In the genomic region with DNA sequence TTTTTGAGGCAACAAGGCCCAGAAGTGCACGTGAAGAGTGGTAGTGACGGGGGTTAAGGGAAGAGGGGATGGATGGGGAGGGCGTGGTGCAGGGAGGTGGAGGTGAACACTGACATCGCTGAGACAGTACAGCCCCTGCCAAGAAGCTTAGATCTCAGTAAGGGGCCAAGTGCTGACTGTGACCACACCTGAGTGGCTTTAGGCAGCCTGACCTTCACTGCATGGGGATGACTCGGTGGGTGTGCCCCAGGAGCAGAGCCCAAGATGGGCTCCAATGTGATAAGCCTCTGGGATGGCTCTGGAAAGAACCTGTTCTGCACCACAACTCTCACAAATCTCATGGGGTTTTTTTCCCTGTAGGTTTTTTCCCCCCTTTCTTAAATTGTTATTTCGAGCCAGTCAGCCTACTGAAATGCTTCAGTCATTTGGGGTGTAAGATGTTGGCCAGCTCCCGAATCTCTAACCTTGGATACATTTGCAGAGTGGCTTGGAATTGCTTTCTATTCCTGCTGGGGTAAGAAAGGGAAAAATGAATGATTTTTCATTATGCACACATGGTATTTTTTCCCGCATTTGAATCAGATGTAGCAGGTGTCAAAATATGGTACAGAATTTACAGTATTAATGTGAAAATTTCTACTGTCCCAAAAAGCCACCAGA, we compare ENCODE assay signal across 16 cellular contexts. TPM values are rescaled to one million over a fixed set of nuclear protein-coding genes. Genes with fewer than 3 reads are reported as not detected.
DNase-seq lines count a peak whose midpoint lies in the region; ATAC-seq and TF ChIP-seq lines count a peak whose summit lies in the region.
"Had no signal": no experiment of that assay in that cellular context is flagged by ENCODE, and none has a peak within 500 bp of the region (broad histone marks: within the 10 kb centered on the region; RNA-seq: fewer than 3 reads in every experiment).

No MANE protein-coding gene starts in this region.

- H3K9me2 ChIP-seq in GM23338 (ENCODE audit: insufficient read depth) (no peaks in the 10 kb centered on the region), SK-N-SH (no peaks in the 10 kb centered on the region), Karpas-422 (replicated peaks; ENCODE audit: insufficient read depth, low read length) (no peaks in the 10 kb centered on the region)

- no peak for TF ChIP-seq EP300 in SK-N-SH (IDR thresholded peaks at IDR 0.05; ENCODE audit: borderline replicate concordance in 1 of 2, low read depth in 1 of 2, low read length in 1 of 2)

- peaks cover 13% of the 10 kb centered on the region for H3K27me3 Mint-ChIP-seq in GM23338 (ENCODE audit: insufficient read depth, low read depth, poor library complexity)
- peaks cover 4% of the 10 kb centered on the region for H3K27me3 Mint-ChIP-seq in endothelial cell (ENCODE audit: unreplicated experiment)
- H3K27me3 Mint-ChIP-seq: CD4-positive, alpha-beta T cell had no signal

- H3K4me3 ChIP-seq in GM23338 (no peak overlapping the region), SK-N-SH (ENCODE audit: low read depth in 2 of 2, low read length in 1 of 2) (no peak overlapping the region), Karpas-422 (ENCODE audit: low read length) (no peak overlapping the region)
- H3K4me3 ChIP-seq: K562, SJSA1 had no signal

- POLR2A ChIA-PET in SK-N-SH (lab: Yijun Ruan, JAX) = no interaction called here

- H4K20me1 ChIP-seq in GM23338 (replicated peaks; ENCODE audit: insufficient read depth) (no peaks in the 10 kb centered on the region), SK-N-SH (ENCODE audit: insufficient read depth) (no peaks in the 10 kb centered on the region), Karpas-422 (ENCODE audit: insufficient read depth, low read depth, low read length) (no peaks in the 10 kb centered on the region)

- peaks cover 18% of the 10 kb centered on the region for H3K4me1 ChIP-seq in GM23338 (ENCODE audit: insufficient read depth)
- peaks cover 0 to 6% of the 10 kb centered on the region in 2 experiments; a peak in 1 of 4 replicates for H3K4me1 ChIP-seq in SK-N-SH (ENCODE audit: control insufficient read depth in 1 of 2, insufficient read depth in 2 of 2, low read depth in 1 of 2, low read length in 1 of 2)
- peaks cover 48% of the 10 kb centered on the region for H3K4me1 ChIP-seq in Karpas-422 (ENCODE audit: low read length)
- H3K4me1 ChIP-seq: SJSA1 had no signal

- TF ChIP-seq CTCF in GM23338 (conservative IDR thresholded peaks at IDR 0.05; ENCODE audit: low read depth in 2 of 2) = no peak
- TF ChIP-seq CTCF in endothelial cell (IDR thresholded peaks at IDR 0.05; ENCODE audit: unreplicated experiment) = no peak
- no peak for TF ChIP-seq CTCF in SK-N-SH (IDR thresholded peaks at IDR 0.05)

- ATAC-seq in GM23338 = peak; percentile 14; the same call in 1 of the 3 replicates
- ATAC-seq: K562 had no signal

- H3K36me3 Mint-ChIP-seq in GM23338 (ENCODE audit: low read depth) (no peaks in the 10 kb centered on the region), endothelial cell (ENCODE audit: low read depth, unreplicated experiment) (no peaks in the 10 kb centered on the region)

- CTCF ChIA-PET in SK-N-SH (lab: Yijun Ruan, JAX) = interaction anchor here (5.6 kb wide), 1 partner anchor 10 kb away, joined by 26 read pairs; no protein-coding TSS in a partner anchor

- no peak for TF ChIP-seq RAD21 in SK-N-SH (IDR thresholded peaks at IDR 0.05; ENCODE audit: low read length)

- DNase-seq in G401 (ENCODE audit: low spot score) (peak; percentile 75), GM23338 (ENCODE audit: low spot score) (no peak), NCI-H69 (lab: John Stamatoyannopoulos, UW) (peak; percentile 93), kidney tubule cell (ENCODE audit: low spot score) (peak; percentile 20), occipital lobe (lab: John Stamatoyannopoulos, UW) (no peak), endothelial cell (ENCODE audit: low spot score) (no peak), SK-N-SH (no peak), Karpas-422 (no peak)
- DNase-seq: Caco-2; CD4-positive, alpha-beta T cell; GF-D8; NCI-H1105 treated with DMSO at 0.1 percent for 48 hours; NCI-H187; NCI-H2227 treated with DMSO at 0.1 percent for 48 hours had no signal

- H3F3A ChIP-seq in GM23338 (replicated peaks; ENCODE audit: low read depth) = no peaks in the 10 kb centered on the region
- H3F3A ChIP-seq in SK-N-SH (replicated peaks; ENCODE audit: insufficient read depth) = no peaks in the 10 kb centered on the region

- 0 out of 2 replicates have a peak overlapping the region, but pooled peaks have one; percentile 8 for H3K27ac Mint-ChIP-seq in GM23338
- no peak overlapping the region for H3K27ac Mint-ChIP-seq in endothelial cell (ENCODE audit: unreplicated experiment)
- H3K27ac Mint-ChIP-seq: CD4-positive, alpha-beta T cell had no signal

- H2AFZ ChIP-seq in GM23338 = no peak overlapping the region
- no peak overlapping the region for H2AFZ ChIP-seq in SK-N-SH (ENCODE audit: low read depth)
- no peak overlapping the region for H2AFZ ChIP-seq in Karpas-422 (ENCODE audit: low read length)

- in situ Hi-C loops in G401 (cut with HindIII; ENCODE audit: low sequenced_read_pairs) = no loop called here

- H3K9me3 Mint-ChIP-seq in GM23338 (no peaks in the 10 kb centered on the region), endothelial cell (ENCODE audit: unreplicated experiment) (no peaks in the 10 kb centered on the region)
- H3K9me3 Mint-ChIP-seq: CD4-positive, alpha-beta T cell had no signal

- no peaks in the 10 kb centered on the region for H3K36me3 ChIP-seq in GM23338 (ENCODE audit: insufficient read depth)
- no peaks in the 10 kb centered on the region for H3K36me3 ChIP-seq in SK-N-SH (replicated peaks in 1 of 2; ENCODE audit: control insufficient read depth in 1 of 2, insufficient read depth in 2 of 2, low read length in 1 of 2)
- H3K36me3 ChIP-seq in Karpas-422 (ENCODE audit: insufficient read depth, low read length) = no peaks in the 10 kb centered on the region
- H3K36me3 ChIP-seq: SJSA1 had no signal

- H3K9ac ChIP-seq in SK-N-SH = no peak overlapping the region
- no peak overlapping the region for H3K9ac ChIP-seq in Karpas-422 (ENCODE audit: low read length)

- H3K4me3 Mint-ChIP-seq in GM23338 (no peak overlapping the region), endothelial cell (ENCODE audit: unreplicated experiment) (no peak overlapping the region)
- H3K4me3 Mint-ChIP-seq: CD4-positive, alpha-beta T cell had no signal

- no peaks in the 10 kb centered on the region for H3K9me3 ChIP-seq in SK-N-SH
- H3K9me3 ChIP-seq in Karpas-422 (ENCODE audit: low read length) = no peaks in the 10 kb centered on the region
- H3K9me3 ChIP-seq: Caco-2, SJSA1 had no signal

- H3K79me2 ChIP-seq in GM23338 (replicated peaks; ENCODE audit: insufficient read depth) = no peaks in the 10 kb centered on the region
- no peaks in the 10 kb centered on the region for H3K79me2 ChIP-seq in SK-N-SH (ENCODE audit: insufficient read depth)
- H3K79me2 ChIP-seq in Karpas-422 (ENCODE audit: low read length) = no peaks in the 10 kb centered on the region

- no peak overlapping the region for H3K27ac ChIP-seq in GM23338 (ENCODE audit: low read depth)
- H3K27ac ChIP-seq in SK-N-SH (ENCODE audit: low read depth in 2 of 2, low read length in 1 of 2) = no peak overlapping the region
- no peak overlapping the region for H3K27ac ChIP-seq in Karpas-422 (ENCODE audit: low read length)
- H3K27ac ChIP-seq: SJSA1 had no signal

- WGBS in SK-N-SH (ENCODE audit: low lambda C conversion rate) = 80% methylated on average over 7 of the region's 8 CpGs

- H3K4me1 Mint-ChIP-seq in GM23338 (peaks cover 53% of the 10 kb centered on the region), endothelial cell (ENCODE audit: unreplicated experiment) (peaks cover 6% of the 10 kb centered on the region)

- H3K4me2 ChIP-seq in GM23338 (no peak overlapping the region), SK-N-SH (no peak overlapping the region), Karpas-422 (ENCODE audit: low read depth, low read length, poor library complexity, severe bottlenecking) (no peak overlapping the region)

- no peaks in the 10 kb centered on the region for H3K27me3 ChIP-seq in GM23338 (ENCODE audit: insufficient read depth)
- H3K27me3 ChIP-seq in SK-N-SH (ENCODE audit: insufficient read depth) = peaks cover 13% of the 10 kb centered on the region; the same call in 1 of the 2 replicates
- H3K27me3 ChIP-seq in Karpas-422 (ENCODE audit: low read length) = no peaks in the 10 kb centered on the region

TF ChIP-seq in GM23338, 12 proteins besides CTCF, POLR2A, EP300 and RAD21 (continues in another document):
- TF ChIP-seq JUNB (IDR thresholded peaks at IDR 0.05; ENCODE audit: unreplicated experiment) = no peak
- no peak for TF ChIP-seq ZNF331 (CRISPR knock-in tag; IDR thresholded peaks at IDR 0.05; ENCODE audit: low read depth)
- TF ChIP-seq NANOG (IDR thresholded peaks at IDR 0.05; ENCODE audit: borderline replicate concordance) = no peak
- TF ChIP-seq STAT1 (IDR thresholded peaks at IDR 0.05; ENCODE audit: unreplicated experiment) = no peak

TF ChIP-seq in SK-N-SH, 30 proteins besides CTCF, POLR2A, EP300 and RAD21:
- no peak for TF ChIP-seq FOSL2 (IDR thresholded peaks at IDR 0.05; ENCODE audit: borderline replicate concordance, low read depth)

RNA-seq across cellular contexts. Expression of a gene that starts 59.8 kb away (rescaled TPM):
- 13.4 and 14.1 TPM in 2 replicates for total RNA-seq in G401 (2014; rRNA removed; shearing (Covaris generic))
- 9.7 and 10.8 TPM in 2 replicates for total RNA-seq in GM23338 (2014; rRNA removed; shearing (Covaris generic))
- 12.5 and 12.6 TPM in 2 replicates for polyA plus RNA-seq in GM23338 (2016; fragmentation: Nextera tagmentation; extraction: Ambion mirVana)
- 1.4 TPM for total RNA-seq in occipital lobe
- total RNA-seq in endothelial cell (ENCODE audit: unreplicated experiment) = 7.6 TPM
- polyA plus RNA-seq in SK-N-SH (2012; rRNA removed) = 4.7 and 6.3 TPM in 2 replicates
- polyA plus RNA-seq in SK-N-SH (2012; cell fraction: cytosol; rRNA removed) = 5.5 and 6.3 TPM in 2 replicates
- 5.0 and 7.8 TPM in 2 replicates for polyA plus RNA-seq in SK-N-SH (2012; cell fraction: nucleus; rRNA removed)
- total RNA-seq in Karpas-422 (2014; rRNA removed; shearing (Covaris generic); ENCODE audit: low replicate concordance) = 2.8 and 7.3 TPM in 2 replicates

Comparison
In these comparisons a context has a peak if more than half of its experiments do, and no peak if none do; other contexts are left out.
1. DNase-seq: peak in G401 (single experiment), NCI-H69 (single experiment) and kidney tubule cell (single experiment); none in GM23338 (single experiment), occipital lobe (single experiment), endothelial cell (single experiment), SK-N-SH (single experiment) and Karpas-422 (single experiment).